ENCODE assay signal across 8 cellular contexts in genomic region chr17:30116661-30117547, GRCh38. TPM values are rescaled to one million over a fixed set of nuclear protein-coding genes. Genes with fewer than 3 reads are reported as not detected.
DNase-seq lines count a peak whose midpoint lies in the region; ATAC-seq and TF ChIP-seq lines count a peak whose summit lies in the region.

A gene with protein sequence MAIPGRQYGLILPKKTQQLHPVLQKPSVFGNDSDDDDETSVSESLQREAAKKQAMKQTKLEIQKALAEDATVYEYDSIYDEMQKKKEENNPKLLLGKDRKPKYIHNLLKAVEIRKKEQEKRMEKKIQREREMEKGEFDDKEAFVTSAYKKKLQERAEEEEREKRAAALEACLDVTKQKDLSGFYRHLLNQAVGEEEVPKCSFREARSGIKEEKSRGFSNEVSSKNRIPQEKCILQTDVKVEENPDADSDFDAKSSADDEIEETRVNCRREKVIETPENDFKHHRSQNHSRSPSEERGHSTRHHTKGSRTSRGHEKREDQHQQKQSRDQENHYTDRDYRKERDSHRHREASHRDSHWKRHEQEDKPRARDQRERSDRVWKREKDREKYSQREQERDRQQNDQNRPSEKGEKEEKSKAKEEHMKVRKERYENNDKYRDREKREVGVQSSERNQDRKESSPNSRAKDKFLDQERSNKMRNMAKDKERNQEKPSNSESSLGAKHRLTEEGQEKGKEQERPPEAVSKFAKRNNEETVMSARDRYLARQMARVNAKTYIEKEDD (plus strand): TSS chr17:30116816. CDS start chr17:30116844, 28 bp downstream.

- DNase-seq in D341Med (ENCODE audit: low spot score) (peak; percentile 98), PC-3 (peak; percentile 91), activated T-cell treated with anti-CD3 and anti-CD28 coated beads for 4 hours (peak; percentile 92), epithelial cell of prostate (ENCODE audit: low read depth, low spot score) (peak; percentile 63)
- DNase-seq in Jurkat, Clone E6-1 (ENCODE audit: low read depth, low spot score): peak; percentile 89
- peak; percentile 89 to 94 for DNase-seq in stimulated activated CD8-positive, alpha-beta memory T cell treated with anti-CD3 and anti-CD28 coated beads, Interleukin-2, amount 100 ng/mL, for 48 hours (ENCODE audit: low read depth in 2 of 2)

- peak within 1 kb of the TSS; percentile 99 for H3K9ac ChIP-seq in PC-3 (ENCODE audit: low read length)

- intact Hi-C loops in PC-3 (cut with micrococcal nuclease): no loop called here

- no peaks in the 10 kb centered on the region for H3K9me2 ChIP-seq in PC-3 (replicated peaks; ENCODE audit: low read length)

- H4K20me1 ChIP-seq in PC-3 (ENCODE audit: low read length): no peaks in the 10 kb centered on the region

- H3K4me2 ChIP-seq in PC-3 (ENCODE audit: low read length): peak within 1 kb of the TSS; percentile 94

- peak within 1 kb of the TSS; percentile 94 for H2AFZ ChIP-seq in PC-3 (ENCODE audit: low read length)

- peaks cover 4% of the 10 kb centered on the region; the same call in 1 of the 2 replicates for H3K36me3 ChIP-seq in PC-3 (ENCODE audit: low read depth, low read length)

- POLR2A ChIA-PET in PC-3 (lab: Charles Lee; ENCODE audit: unreplicated experiment): no interaction called here

- H3K27me3 ChIP-seq in PC-3 (ENCODE audit: low read length) (no peaks in the 10 kb centered on the region), mononuclear cell (ENCODE audit: insufficient read depth, low read length) (no peaks in the 10 kb centered on the region)

- peak within 1 kb of the TSS; percentile 93 for H3K4me3 ChIP-seq in Jurkat, Clone E6-1 (ENCODE audit: low read length)
- H3K4me3 ChIP-seq in PC-3 (ENCODE audit: low read length) (peak within 1 kb of the TSS; percentile 89), mononuclear cell (ENCODE audit: low read length) (peak within 1 kb of the TSS; percentile 100)

- ATAC-seq in GM21526 (IDR thresholded peaks at IDR 0.05; ENCODE audit: low FRiP score, unreplicated experiment) (peak; percentile 77), PC-3 (peak; percentile 83)

- H3K4me1 ChIP-seq in PC-3 (ENCODE audit: insufficient read depth, low read length) (peaks cover 26% of the 10 kb centered on the region), mononuclear cell (ENCODE audit: insufficient read depth, low read length) (peaks cover 33% of the 10 kb centered on the region)

- H3K79me2 ChIP-seq in PC-3 (ENCODE audit: low read length): peaks cover 47% of the 10 kb centered on the region

- peaks cover 3% of the 10 kb centered on the region for H3F3A ChIP-seq in PC-3 (ENCODE audit: low read length, unreplicated experiment)

- CTCF ChIA-PET in PC-3 (lab: Charles Lee): no interaction called here

- H3K9me3 ChIP-seq in PC-3 (ENCODE audit: low read length) (no peaks in the 10 kb centered on the region), mononuclear cell (ENCODE audit: low read depth, low read length) (no peaks in the 10 kb centered on the region)

- TF ChIP-seq CTCF in PC-3 (conservative IDR thresholded peaks at IDR 0.05; ENCODE audit: low read depth, low read length): no peak

- TSS peak; percentile 59 for BruUV-seq in PC-3 (replicated peaks; lab: Mats Ljungman, UMichigan)

- H3K27ac ChIP-seq in PC-3 (ENCODE audit: low read length) (peak within 1 kb of the TSS; percentile 85), epithelial cell of prostate (peak within 1 kb of the TSS; percentile 81)

RNA-seq across cellular contexts. Expression of the gene that starts here (rescaled TPM):
- 29.1 TPM for polyA plus RNA-seq in Jurkat, Clone E6-1 (2012; ENCODE audit: insufficient read depth, insufficient read length)
- total RNA-seq in PC-3 (2014; rRNA removed): 6.4 and 8.6 TPM in 2 replicates
- total RNA-seq in mononuclear cell: 13.1 TPM

Comparison
In these comparisons a context has a peak if more than half of its experiments do, and no peak if none do; other contexts are left out.
1. Peak in every context shown above with its lines: DNase-seq, ATAC-seq, H3K4me3 ChIP-seq and H3K27ac ChIP-seq.